ENCODE assay signal across 12 cellular contexts in genomic region chr15:68608206-68608843, GRCh38. TPM values are rescaled to one million over a fixed set of nuclear protein-coding genes. Genes with fewer than 3 reads are reported as not detected.
DNase-seq lines count a peak whose midpoint lies in the region; ATAC-seq and TF ChIP-seq lines count a peak whose summit lies in the region.
"Had no signal": no experiment of that assay in that cellular context is flagged by ENCODE, and none has a peak within 500 bp of the region (broad histone marks: within the 10 kb centered on the region; RNA-seq: fewer than 3 reads in every experiment).

No MANE protein-coding gene starts in this region.

- H3K9me3 ChIP-seq in neural progenitor cell (ENCODE audit: low read depth) (no peaks in the 10 kb centered on the region), upper lobe of right lung (no peaks in the 10 kb centered on the region)

- peaks cover 11% of the 10 kb centered on the region for H3F3A ChIP-seq in neural progenitor cell (ENCODE audit: low read depth)

- peaks cover 4% of the 10 kb centered on the region for H3K9me3 Mint-ChIP-seq in neural progenitor cell
- no peaks in the 10 kb centered on the region for H3K9me3 Mint-ChIP-seq in activated naive CD8-positive, alpha-beta T cell treated with anti-CD3 and anti-CD28 coated beads, Interleukin-2, amount 50 U/mL, for 24 hours

- H3K4me2 ChIP-seq in neural progenitor cell: peak overlapping the region; percentile 45

- H3K36me3 Mint-ChIP-seq in neural progenitor cell: peaks cover 8% of the 10 kb centered on the region
- H3K36me3 Mint-ChIP-seq in activated naive CD8-positive, alpha-beta T cell treated with anti-CD3 and anti-CD28 coated beads, Interleukin-2, amount 50 U/mL, for 24 hours (ENCODE audit: low read depth): no peaks in the 10 kb centered on the region

- no peaks in the 10 kb centered on the region for H3K79me2 ChIP-seq in neural progenitor cell (ENCODE audit: low read depth)

- no peak for TF ChIP-seq CTCF in astrocyte of the spinal cord (IDR thresholded peaks at IDR 0.05; ENCODE audit: low read depth, low read length)
- no peak for TF ChIP-seq CTCF in neural progenitor cell (IDR thresholded peaks at IDR 0.05)
- no peak for TF ChIP-seq CTCF in upper lobe of right lung (IDR thresholded peaks at IDR 0.05)

- in situ Hi-C loops in astrocyte of the spinal cord (cut with HindIII; ENCODE audit: low sequenced_read_pairs): no loop called here

- peak overlapping the region; percentile 94 for H3K27ac Mint-ChIP-seq in neural progenitor cell
- no peak overlapping the region for H3K27ac Mint-ChIP-seq in activated naive CD8-positive, alpha-beta T cell treated with anti-CD3 and anti-CD28 coated beads, Interleukin-2, amount 50 U/mL, for 24 hours
- H3K27ac Mint-ChIP-seq: IgD-negative memory B cell, T-helper 17 cell had no signal

- H3K27ac ChIP-seq in neural progenitor cell (no peak overlapping the region), upper lobe of right lung (peak overlapping the region; percentile 51)

- H3K36me3 ChIP-seq in neural progenitor cell (no peaks in the 10 kb centered on the region), upper lobe of right lung (no peaks in the 10 kb centered on the region)

- H3K27me3 ChIP-seq in neural progenitor cell (no peaks in the 10 kb centered on the region), upper lobe of right lung (no peaks in the 10 kb centered on the region)

- H3K4me1 ChIP-seq in neural progenitor cell (peaks cover 23% of the 10 kb centered on the region), upper lobe of right lung (peaks cover 7% of the 10 kb centered on the region)

- H2AFZ ChIP-seq in neural progenitor cell (replicated peaks): peak overlapping the region; percentile 59

- H3K9ac ChIP-seq in neural progenitor cell: no peak overlapping the region

- H3K4me3 ChIP-seq in astrocyte of the spinal cord (ENCODE audit: low read depth, low read length): no peak overlapping the region
- H3K4me3 ChIP-seq in neural progenitor cell: no peak overlapping the region
- H3K4me3 ChIP-seq in upper lobe of right lung: no peak overlapping the region

- DNase-seq in astrocyte of the spinal cord (ENCODE audit: low read depth, low spot score) (peak; percentile 91), Right ventricle myocardium superior (peak; percentile 95), neural progenitor cell (ENCODE audit: low spot score) (peak; percentile 42), upper lobe of right lung (no peak), NOMO-1 treated with dmso at 0.1 percent for 144 hours (lab: John Stamatoyannopoulos, UW; ENCODE audit: unreplicated experiment) (no peak), NCI-H2029 (lab: John Stamatoyannopoulos, UW) (no peak)
- no peak for DNase-seq in activated naive CD8-positive, alpha-beta T cell treated with anti-CD3 and anti-CD28 coated beads, Interleukin-2, amount 50 U/mL, for 24 hours
- DNase-seq: activated T-cell treated with anti-CD3 and anti-CD28 coated beads, Interleukin-2, amount 50 U/mL, for 48 hours; NCI-H748 treated with DMSO at 0.1 percent for 48 hours; T-helper 17 cell had no signal

- peak overlapping the region; percentile 68 for H3K4me3 Mint-ChIP-seq in neural progenitor cell
- H3K4me3 Mint-ChIP-seq in activated naive CD8-positive, alpha-beta T cell treated with anti-CD3 and anti-CD28 coated beads, Interleukin-2, amount 50 U/mL, for 24 hours: no peak overlapping the region
- H3K4me3 Mint-ChIP-seq: T-helper 17 cell had no signal

- H3K4me1 Mint-ChIP-seq in neural progenitor cell: peaks cover 43% of the 10 kb centered on the region
- no peaks in the 10 kb centered on the region for H3K4me1 Mint-ChIP-seq in activated naive CD8-positive, alpha-beta T cell treated with anti-CD3 and anti-CD28 coated beads, Interleukin-2, amount 50 U/mL, for 24 hours
- H3K4me1 Mint-ChIP-seq: T-helper 17 cell had no signal

- ATAC-seq in Right ventricle myocardium superior (ENCODE audit: poor library complexity): peak; percentile 81
- peak; percentile 63 for ATAC-seq in upper lobe of right lung
- ATAC-seq in HG03565 (IDR thresholded peaks at IDR 0.05; ENCODE audit: unreplicated experiment): no peak
- ATAC-seq in activated naive CD8-positive, alpha-beta T cell treated with anti-CD3 and anti-CD28 coated beads, Interleukin-2, amount 50 U/mL, for 24 hours: no peak
- ATAC-seq: T-helper 17 cell had no signal

- no peaks in the 10 kb centered on the region for H4K20me1 ChIP-seq in neural progenitor cell (ENCODE audit: low read depth)

- H3K27me3 Mint-ChIP-seq in neural progenitor cell (ENCODE audit: insufficient read depth, low read depth): peaks cover 2% of the 10 kb centered on the region
- H3K27me3 Mint-ChIP-seq in activated naive CD8-positive, alpha-beta T cell treated with anti-CD3 and anti-CD28 coated beads, Interleukin-2, amount 50 U/mL, for 24 hours: peaks cover 1% of the 10 kb centered on the region
- H3K27me3 Mint-ChIP-seq: IgD-negative memory B cell had no signal

- intact Hi-C loops in Right ventricle myocardium superior (cut with DNase I): no loop called here
- intact Hi-C loops in upper lobe of right lung (cut with DNase I): no loop called here

RNA-seq across cellular contexts. Expression of gene CORO2B, which starts 29.5 kb away (rescaled TPM):
- total RNA-seq in Right ventricle myocardium superior (6.6 TPM), neural progenitor cell (ENCODE audit: low replicate concordance) (1.0 and 3.3 TPM in 2 replicates), upper lobe of right lung (3.6 TPM)
- total RNA-seq: T-helper 17 cell had no signal

Comparison
In these comparisons a context has a peak if more than half of its experiments do, and no peak if none do; other contexts are left out.
1. DNase-seq: peak in astrocyte of the spinal cord (single experiment), Right ventricle myocardium superior (single experiment) and neural progenitor cell (single experiment); none in upper lobe of right lung (single experiment), activated naive CD8-positive, alpha-beta T cell treated with anti-CD3 and anti-CD28 coated beads, Interleukin-2, amount 50 U/mL, for 24 hours (single experiment), NOMO-1 treated with dmso at 0.1 percent for 144 hours (single experiment) and NCI-H2029 (single experiment).
2. ATAC-seq: peak in Right ventricle myocardium superior (single experiment) and upper lobe of right lung (single experiment); none in HG03565 (single experiment) and activated naive CD8-positive, alpha-beta T cell treated with anti-CD3 and anti-CD28 coated beads, Interleukin-2, amount 50 U/mL, for 24 hours (single experiment).